ENCODE assay signal across 24 cellular contexts in genomic region chr10:28922127-28922526, GRCh38.
DNase-seq lines count a peak whose midpoint lies in the region; ATAC-seq, FAIRE-seq and TF ChIP-seq lines count a peak whose summit lies in the region.
"Had no signal": no experiment of that assay in that cellular context is flagged by ENCODE, and none has a peak within 500 bp of the region (broad histone marks: within the 10 kb centered on the region; RNA-seq: fewer than 3 reads in every experiment).

No MANE protein-coding gene starts in this region.

- DNase-seq in ELR (ENCODE audit: low read depth) (peak; percentile 61), RKO (ENCODE audit: low spot score) (peak; percentile 35), fibroblast of the aortic adventitia (ENCODE audit: low read depth) (peak; percentile 8), renal cortical epithelial cell (ENCODE audit: low read depth) (peak; percentile 86), NCI-H1105 treated with DMSO at 0.1 percent for 48 hours (lab: John Stamatoyannopoulos, UW) (no peak), H54 (ENCODE audit: insufficient read length, low spot score) (no peak)
- DNase-seq in activated T-cell treated with anti-CD3 and anti-CD28 coated beads, Interleukin-2, amount 50 U/mL, for 24 hours, result no peak
- DNase-seq: activated CD4-positive, CD25-positive, alpha-beta regulatory T cell; activated CD8-positive, alpha-beta memory T cell treated with anti-CD3 and anti-CD28 coated beads for 24 hours; activated naive CD8-positive, alpha-beta T cell treated with anti-CD3 and anti-CD28 coated beads for 36 hours; dorsolateral prefrontal cortex; heart left ventricle; MM.1S; NCI-H1694; NCI-H446; nephron progenitor cell; SHP77 treated with DMSO at 0.1 percent for 48 hours; stimulated activated CD4-positive, alpha-beta T cell treated with anti-CD3 and anti-CD28 coated beads, Interleukin-12 subunit alpha, Interleukin-12 subunit beta, amount 100 ng/mL, for 4 hours; T-helper 17 cell had no signal

- no peaks in the 10 kb centered on the region for H3K36me3 Mint-ChIP-seq in activated T-cell treated with anti-CD3 and anti-CD28 coated beads, Interleukin-2, amount 50 U/mL, for 24 hours (ENCODE audit: low read depth)
- H3K36me3 Mint-ChIP-seq: activated naive CD8-positive, alpha-beta T cell treated with anti-CD3 and anti-CD28 coated beads for 36 hours; stimulated activated effector memory CD8-positive, alpha-beta T cell treated with anti-CD3 and anti-CD28 coated beads, Interleukin-12 subunit alpha, Interleukin-12 subunit beta, amount 100 ng/mL, for 72 hours had no signal

- no peak for TF ChIP-seq POLR2A in H54 (IDR thresholded peaks at IDR 0.05; ENCODE audit: low read depth, low read length)

- peaks cover 25% of the 10 kb centered on the region for H3K27me3 Mint-ChIP-seq in activated T-cell treated with anti-CD3 and anti-CD28 coated beads, Interleukin-2, amount 50 U/mL, for 24 hours

- no peak overlapping the region for H3K4me3 Mint-ChIP-seq in activated T-cell treated with anti-CD3 and anti-CD28 coated beads, Interleukin-2, amount 50 U/mL, for 24 hours
- H3K4me3 Mint-ChIP-seq: activated naive CD8-positive, alpha-beta T cell treated with anti-CD3 and anti-CD28 coated beads for 36 hours; nephron progenitor cell; stimulated activated effector memory CD8-positive, alpha-beta T cell treated with anti-CD3 and anti-CD28 coated beads, Interleukin-12 subunit alpha, Interleukin-12 subunit beta, amount 100 ng/mL, for 72 hours; T-helper 17 cell had no signal

- no peak overlapping the region for H3K27ac Mint-ChIP-seq in activated T-cell treated with anti-CD3 and anti-CD28 coated beads, Interleukin-2, amount 50 U/mL, for 24 hours
- H3K27ac Mint-ChIP-seq: activated naive CD8-positive, alpha-beta T cell treated with anti-CD3 and anti-CD28 coated beads for 36 hours; nephron progenitor cell; stimulated activated effector memory CD8-positive, alpha-beta T cell treated with anti-CD3 and anti-CD28 coated beads, Interleukin-12 subunit alpha, Interleukin-12 subunit beta, amount 100 ng/mL, for 72 hours; T-helper 17 cell had no signal

- FAIRE-seq in H54 (lab: Jason Lieb, UNC), result no peak

- no peak for TF ChIP-seq CTCF in fibroblast of the aortic adventitia (IDR thresholded peaks at IDR 0.05; ENCODE audit: insufficient read depth, low read length)

- no peaks in the 10 kb centered on the region for H3K9me3 Mint-ChIP-seq in activated T-cell treated with anti-CD3 and anti-CD28 coated beads, Interleukin-2, amount 50 U/mL, for 24 hours
- H3K9me3 Mint-ChIP-seq: activated naive CD8-positive, alpha-beta T cell treated with anti-CD3 and anti-CD28 coated beads for 36 hours; nephron progenitor cell; stimulated activated effector memory CD8-positive, alpha-beta T cell treated with anti-CD3 and anti-CD28 coated beads, Interleukin-12 subunit alpha, Interleukin-12 subunit beta, amount 100 ng/mL, for 72 hours had no signal

- H3K4me3 ChIP-seq in fibroblast of the aortic adventitia (ENCODE audit: low read depth, low read length), result no peak overlapping the region
- H3K4me3 ChIP-seq: BLaER1, dorsolateral prefrontal cortex, heart left ventricle, thoracic aorta had no signal

- no peak for ATAC-seq in HG02798 (IDR thresholded peaks at IDR 0.05; ENCODE audit: poor library complexity, unreplicated experiment)
- ATAC-seq: esophagus mucosa; heart left ventricle; stimulated activated effector memory CD8-positive, alpha-beta T cell treated with anti-CD3 and anti-CD28 coated beads, Interleukin-12 subunit alpha, Interleukin-12 subunit beta, amount 100 ng/mL, for 72 hours; T-helper 17 cell had no signal

- H3K4me1 Mint-ChIP-seq in activated T-cell treated with anti-CD3 and anti-CD28 coated beads, Interleukin-2, amount 50 U/mL, for 24 hours (ENCODE audit: low read depth), result no peaks in the 10 kb centered on the region
- H3K4me1 Mint-ChIP-seq: activated naive CD8-positive, alpha-beta T cell treated with anti-CD3 and anti-CD28 coated beads for 36 hours; stimulated activated effector memory CD8-positive, alpha-beta T cell treated with anti-CD3 and anti-CD28 coated beads, Interleukin-12 subunit alpha, Interleukin-12 subunit beta, amount 100 ng/mL, for 72 hours; T-helper 17 cell had no signal

Comparison
In these comparisons a context has a peak if more than half of its experiments do, and no peak if none do; other contexts are left out.
1. DNase-seq: peak in ELR (single experiment), RKO (single experiment), fibroblast of the aortic adventitia (single experiment) and renal cortical epithelial cell (single experiment); none in NCI-H1105 treated with DMSO at 0.1 percent for 48 hours (single experiment), activated T-cell treated with anti-CD3 and anti-CD28 coated beads, Interleukin-2, amount 50 U/mL, for 24 hours (single experiment) and H54 (single experiment).